In the genomic region with DNA sequence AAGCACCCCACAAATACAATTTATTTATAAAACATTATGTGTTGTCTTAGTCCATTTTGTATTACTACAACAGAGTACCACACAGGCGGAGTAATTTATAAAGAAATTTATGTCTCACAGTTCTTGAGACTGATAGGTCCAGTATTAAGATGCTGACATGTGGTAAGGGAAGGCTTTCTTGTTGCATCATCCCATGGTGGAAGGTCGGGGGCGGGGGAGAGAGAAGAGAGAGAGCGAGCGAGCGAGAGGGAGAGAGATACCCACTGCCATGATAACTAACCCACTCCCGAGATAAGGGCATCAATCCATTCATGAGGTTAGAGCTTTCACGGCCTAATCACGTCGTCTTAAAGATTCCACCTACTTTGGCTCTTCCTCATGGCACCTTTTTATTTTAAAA, we compare ENCODE assay signal across 28 cellular contexts.
DNase-seq lines count a peak whose midpoint lies in the region; ATAC-seq, FAIRE-seq and TF ChIP-seq lines count a peak whose summit lies in the region.
"Had no signal": no experiment of that assay in that cellular context is flagged by ENCODE, and none has a peak within 500 bp of the region (broad histone marks: within the 10 kb centered on the region; RNA-seq: fewer than 3 reads in every experiment).

No MANE protein-coding gene starts in this region.

- TF ChIP-seq CTCF in coronary artery (IDR thresholded peaks at IDR 0.05) (no peak), endodermal cell (conservative IDR thresholded peaks at IDR 0.05) (no peak), vagina (IDR thresholded peaks at IDR 0.05) (no peak), Peyer's patch (IDR thresholded peaks at IDR 0.05) (no peak)

- H3K27me3 ChIP-seq in endodermal cell (ENCODE audit: control insufficient read depth, insufficient read depth, low read length, poor library complexity, severe bottlenecking) = no peaks in the 10 kb centered on the region
- H3K27me3 ChIP-seq in vagina = no peaks in the 10 kb centered on the region
- H3K27me3 ChIP-seq in Peyer's patch = no peaks in the 10 kb centered on the region
- H3K27me3 ChIP-seq: BE2C, BLaER1 had no signal

- TF ChIP-seq POLR2A in vagina (IDR thresholded peaks at IDR 0.05) (no peak), Peyer's patch (IDR thresholded peaks at IDR 0.05) (no peak)

- no peak for ATAC-seq in GM19467 (IDR thresholded peaks at IDR 0.05; ENCODE audit: unreplicated experiment)
- ATAC-seq: A549, GM12878 had no signal

- no peak overlapping the region for H3K27ac Mint-ChIP-seq in endodermal cell
- H3K27ac Mint-ChIP-seq: CD4-positive, alpha-beta memory T cell; CD8-positive, alpha-beta memory T cell had no signal

- no peak overlapping the region for H3K9ac ChIP-seq in endodermal cell (ENCODE audit: extremely low read depth, low read length, poor library complexity, severe bottlenecking)
- H3K9ac ChIP-seq: BLaER1 had no signal

- no peaks in the 10 kb centered on the region for H3K4me1 ChIP-seq in endodermal cell (ENCODE audit: control insufficient read depth, insufficient read depth, low read length)
- no peaks in the 10 kb centered on the region for H3K4me1 ChIP-seq in vagina
- H3K4me1 ChIP-seq in Peyer's patch = no peaks in the 10 kb centered on the region
- H3K4me1 ChIP-seq: A549, BE2C, BLaER1 had no signal

- no peaks in the 10 kb centered on the region for H3K9me3 Mint-ChIP-seq in endodermal cell
- H3K9me3 Mint-ChIP-seq: CD14-positive monocyte; CD4-positive, alpha-beta memory T cell; CD4-positive, CD25-positive, alpha-beta regulatory T cell; CD8-positive, alpha-beta memory T cell had no signal

- H3K4me3 ChIP-seq in coronary artery (no peak overlapping the region), endodermal cell (ENCODE audit: low read length) (no peak overlapping the region), vagina (no peak overlapping the region), Peyer's patch (no peak overlapping the region)
- H3K4me3 ChIP-seq: A549, BLaER1, GM12878 had no signal

- peaks cover 4% of the 10 kb centered on the region for H3K27me3 Mint-ChIP-seq in endodermal cell (ENCODE audit: insufficient read depth)

- H3K36me3 Mint-ChIP-seq in endodermal cell (ENCODE audit: low read depth) = no peaks in the 10 kb centered on the region
- H3K36me3 Mint-ChIP-seq: CD14-positive monocyte; CD4-positive, alpha-beta memory T cell; CD4-positive, CD25-positive, alpha-beta regulatory T cell; CD8-positive, alpha-beta memory T cell had no signal

- no peak overlapping the region for H3K27ac ChIP-seq in coronary artery
- H3K27ac ChIP-seq in endodermal cell (ENCODE audit: low read depth, low read length) = no peak overlapping the region
- H3K27ac ChIP-seq in vagina = no peak overlapping the region
- no peak overlapping the region for H3K27ac ChIP-seq in substantia nigra (ENCODE audit: low read depth, low read length, poor library complexity, severe bottlenecking)
- no peak overlapping the region for H3K27ac ChIP-seq in Peyer's patch
- H3K27ac ChIP-seq: 22Rv1, A549, BLaER1 had no signal

- H3K4me1 Mint-ChIP-seq in endodermal cell = no peaks in the 10 kb centered on the region
- H3K4me1 Mint-ChIP-seq: CD14-positive monocyte; CD4-positive, alpha-beta memory T cell; CD4-positive, CD25-positive, alpha-beta regulatory T cell; CD8-positive, alpha-beta memory T cell had no signal

- no peaks in the 10 kb centered on the region for H3K9me3 ChIP-seq in endodermal cell (ENCODE audit: control insufficient read depth, low read length)
- no peaks in the 10 kb centered on the region for H3K9me3 ChIP-seq in vagina
- H3K9me3 ChIP-seq in Peyer's patch = no peaks in the 10 kb centered on the region
- H3K9me3 ChIP-seq: A549, BE2C, BLaER1 had no signal

- WGBS in endodermal cell (ENCODE audit: insufficient coverage in 1 of 2, insufficient read length in 1 of 2), 2 experiments = 88 to 93% methylated on average over 6 to 10 of the region's 10 CpGs

- intact Hi-C loops in vagina (cut with DNase I) = no loop called here

- H3K36me3 ChIP-seq in endodermal cell (ENCODE audit: control insufficient read depth, insufficient read depth, low read length) (no peaks in the 10 kb centered on the region), vagina (no peaks in the 10 kb centered on the region), Peyer's patch (no peaks in the 10 kb centered on the region)
- H3K36me3 ChIP-seq: BE2C, BLaER1 had no signal

- H3K4me3 Mint-ChIP-seq in endodermal cell = no peak overlapping the region
- H3K4me3 Mint-ChIP-seq: CD14-positive monocyte; CD4-positive, alpha-beta memory T cell; CD4-positive, CD25-positive, alpha-beta regulatory T cell; CD8-positive, alpha-beta memory T cell had no signal

- FAIRE-seq in HTR-8/SVneo (lab: Jason Lieb, UNC) = peak; percentile 76
- FAIRE-seq: A549, GM12878, GM12892, GM18507 had no signal

- no peak for DNase-seq in HTR-8/SVneo (ENCODE audit: insufficient read length, low spot score)
- DNase-seq in coronary artery (ENCODE audit: low spot score) = peak; percentile 46
- DNase-seq in endodermal cell = peak; percentile 46
- peak; percentile 4 to 27 for DNase-seq in vagina (ENCODE audit: extremely low spot score in 2 of 2)
- DNase-seq in substantia nigra (lab: John Stamatoyannopoulos, UW) = no peak
- no peak for DNase-seq in Peyer's patch
- DNase-seq: ACHN; BE2C; C1 segment of cervical spinal cord; CD4-positive, alpha-beta memory T cell; CD4-positive, CD25-positive, alpha-beta regulatory T cell; CD8-positive, alpha-beta memory T cell; COR-L47; DMS 273 treated with DMSO at 0.1 percent for 48 hours; DMS153; DMS53; DMS79; DND-41; EL; GDM1 had no signal

Comparison
In these comparisons a context has a peak if more than half of its experiments do, and no peak if none do; other contexts are left out.
1. DNase-seq: peak in coronary artery (single experiment), endodermal cell (single experiment) and vagina (2 of 2); none in HTR-8/SVneo (single experiment), substantia nigra (0 of 49) and Peyer's patch (0 of 3).